24 cellular contexts compared by ENCODE assay signal in genomic region chr7:114412548-114412947, GRCh38. TPM values are rescaled to one million over a fixed set of nuclear protein-coding genes. Genes with fewer than 3 reads are reported as not detected.
DNase-seq lines count a peak whose midpoint lies in the region; ATAC-seq and TF ChIP-seq lines count a peak whose summit lies in the region.
"Had no signal": no experiment of that assay in that cellular context is flagged by ENCODE, and none has a peak within 500 bp of the region (broad histone marks: within the 10 kb centered on the region; RNA-seq: fewer than 3 reads in every experiment).

No MANE protein-coding gene starts in this region.

- no peak for TF ChIP-seq EP300 in esophagus muscularis mucosa (IDR thresholded peaks at IDR 0.05)

- no peak for TF ChIP-seq POLR2A in esophagus muscularis mucosa (IDR thresholded peaks at IDR 0.05; ENCODE audit: low read depth)

- no peak for ATAC-seq in psoas muscle
- no peak for ATAC-seq in activated naive CD4-positive, alpha-beta T cell treated with anti-CD3 and anti-CD28 coated beads, Interleukin-2, amount 50 U/mL, for 72 hours
- ATAC-seq: GM12878, HCT116 had no signal

- no peak overlapping the region for H3K27ac Mint-ChIP-seq in activated naive CD4-positive, alpha-beta T cell treated with anti-CD3 and anti-CD28 coated beads, Interleukin-2, amount 50 U/mL, for 72 hours
- H3K27ac Mint-ChIP-seq: activated CD4-positive, alpha-beta memory T cell treated with anti-CD3 and anti-CD28 coated beads for 36 hours; activated T-cell treated with anti-CD3 and anti-CD28 coated beads, Interleukin-2, amount 50 U/mL, for 24 hours; IgD-negative memory B cell; mesothelial cell of epicardium; T-helper 1 cell treated with Interleukin-12 subunit alpha and Interleukin-12 subunit beta and Interleukin-4 antibody, amounts not matched to agents 30 μg/mL and 1 μg/mL, for 36 hours had no signal

- intact Hi-C loops in esophagus muscularis mucosa (cut with DNase I) (no loop called here), psoas muscle (cut with DNase I) (no loop called here)

- H3K9me3 Mint-ChIP-seq in activated naive CD4-positive, alpha-beta T cell treated with anti-CD3 and anti-CD28 coated beads, Interleukin-2, amount 50 U/mL, for 72 hours: no peaks in the 10 kb centered on the region
- H3K9me3 Mint-ChIP-seq: activated CD4-positive, alpha-beta memory T cell treated with anti-CD3 and anti-CD28 coated beads for 36 hours; activated T-cell treated with anti-CD3 and anti-CD28 coated beads, Interleukin-2, amount 50 U/mL, for 24 hours; IgD-negative memory B cell; mesothelial cell of epicardium; T-helper 1 cell treated with Interleukin-12 subunit alpha and Interleukin-12 subunit beta and Interleukin-4 antibody, amounts not matched to agents 30 μg/mL and 1 μg/mL, for 36 hours had no signal

- peak; percentile 11 for DNase-seq in NCI-H1092 (lab: John Stamatoyannopoulos, UW)
- DNase-seq in NCI-H2081 (lab: John Stamatoyannopoulos, UW): peak; percentile 66 to 90
- DNase-seq in esophagus muscularis mucosa (ENCODE audit: extremely low spot score): no peak
- DNase-seq in psoas muscle: no peak
- DNase-seq in activated naive CD4-positive, alpha-beta T cell treated with anti-CD3 and anti-CD28 coated beads, Interleukin-2, amount 50 U/mL, for 72 hours (ENCODE audit: low spot score in 2 of 2): no peak
- DNase-seq in NOMO-1 (lab: John Stamatoyannopoulos, UW; ENCODE audit: unreplicated experiment in 2 of 2): no peak
- no peak for DNase-seq in cerebellar nuclear complex (lab: John Stamatoyannopoulos, UW)
- DNase-seq: activated CD4-positive, alpha-beta memory T cell treated with anti-CD3 and anti-CD28 coated beads for 36 hours; activated naive CD4-positive, alpha-beta T cell treated with anti-CD3 and anti-CD28 coated beads, Interleukin-2, amount 50 U/mL, for 16 hours; activated T-cell treated with anti-CD3 and anti-CD28 coated beads, Interleukin-2, amount 50 U/mL, for 24 hours; GDM1; MV-4-11; NCI-H446 treated with DMSO at 0.1 percent for 48 hours; OCI-M1; SIG-M5; stimulated activated CD4-positive, alpha-beta T cell treated with anti-CD3 and anti-CD28 coated beads, Interleukin-2, amount 100 ng/mL, for 48 hours; stomach; WERI-Rb-1 had no signal

- TF ChIP-seq CTCF in esophagus muscularis mucosa (IDR thresholded peaks at IDR 0.05) (no peak), psoas muscle (IDR thresholded peaks at IDR 0.05) (no peak)

- no peaks in the 10 kb centered on the region for H3K36me3 Mint-ChIP-seq in activated naive CD4-positive, alpha-beta T cell treated with anti-CD3 and anti-CD28 coated beads, Interleukin-2, amount 50 U/mL, for 72 hours
- H3K36me3 Mint-ChIP-seq: activated CD4-positive, alpha-beta memory T cell treated with anti-CD3 and anti-CD28 coated beads for 36 hours; IgD-negative memory B cell; mesothelial cell of epicardium had no signal

- WGBS in esophagus muscularis mucosa: 40% methylated on average over 4 of the region's 4 CpGs
- WGBS in psoas muscle, 3 donors: 43 to 58% (median 56%) methylated on average over 4 of the region's 4 CpGs

- H3K27ac ChIP-seq in esophagus muscularis mucosa (replicated peaks in 1 of 4) (peak overlapping the region; percentile 82 to 83 (median 82)), psoas muscle (peak overlapping the region; percentile 88)
- H3K27ac ChIP-seq: HL-60, stomach had no signal

- H3K27me3 ChIP-seq in esophagus muscularis mucosa (no peaks in the 10 kb centered on the region), psoas muscle (ENCODE audit: insufficient read depth in 3 of 3, low read length in 2 of 3) (no peaks in the 10 kb centered on the region)
- H3K27me3 ChIP-seq: stomach had no signal

- no peaks in the 10 kb centered on the region for H3K36me3 ChIP-seq in esophagus muscularis mucosa
- no peaks in the 10 kb centered on the region for H3K36me3 ChIP-seq in psoas muscle (ENCODE audit: insufficient read depth in 1 of 2, low read depth in 1 of 2)
- H3K36me3 ChIP-seq: stomach, WERI-Rb-1 had no signal

- H3K4me1 ChIP-seq in esophagus muscularis mucosa (peaks cover 6 to 37% (median 35%) of the 10 kb centered on the region in 4 donors), psoas muscle (peaks cover 25% of the 10 kb centered on the region)

- no peaks in the 10 kb centered on the region for H3K9me3 ChIP-seq in esophagus muscularis mucosa
- H3K9me3 ChIP-seq in psoas muscle: no peaks in the 10 kb centered on the region
- H3K9me3 ChIP-seq: stomach had no signal

- peak overlapping the region in 3 of 4 donors; percentile 18 to 31 (median 26) for H3K4me3 ChIP-seq in esophagus muscularis mucosa
- peak overlapping the region; percentile 57 for H3K4me3 ChIP-seq in psoas muscle
- H3K4me3 ChIP-seq: GM12878, stomach had no signal

RNA-seq across cellular contexts. Expression of gene FOXP2, which starts 2.1 kb away (rescaled TPM):
- 10 to 100 TPM; 37.1 to 54.2 (median 48.0) TPM for total RNA-seq in esophagus muscularis mucosa
- total RNA-seq in psoas muscle: 1 to 10 TPM; 5.1 to 6.7 (median 6.2) TPM
- 1 to 10 TPM in 2 of 3 donors, under 1 TPM in 1; 0.35 to 4.3 (median 2.8) TPM for polyA plus RNA-seq in psoas muscle
- not detected for total RNA-seq in activated naive CD4-positive, alpha-beta T cell treated with anti-CD3 and anti-CD28 coated beads, Interleukin-2, amount 50 U/mL, for 72 hours
- total RNA-seq: activated CD4-positive, alpha-beta memory T cell treated with anti-CD3 and anti-CD28 coated beads for 36 hours had no signal
- polyA plus RNA-seq: IgD-negative memory B cell had no signal

Comparison
In these comparisons a context has a peak if more than half of its experiments do, and no peak if none do; other contexts are left out.
1. DNase-seq: peak in NCI-H1092 (single experiment) and NCI-H2081 (2 of 2); none in esophagus muscularis mucosa (single experiment), psoas muscle (0 of 2), activated naive CD4-positive, alpha-beta T cell treated with anti-CD3 and anti-CD28 coated beads, Interleukin-2, amount 50 U/mL, for 72 hours (0 of 2), NOMO-1 (0 of 2) and cerebellar nuclear complex (0 of 2).
2. RNA of gene FOXP2, which starts 2.1 kb away (total RNA-seq): 37.1 to 54.2 TPM in esophagus muscularis mucosa and 5.1 to 6.7 TPM in psoas muscle; not detected in activated naive CD4-positive, alpha-beta T cell treated with anti-CD3 and anti-CD28 coated beads, Interleukin-2, amount 50 U/mL, for 72 hours; every median in the first group is over 4 times any median in the second.